ENCODE assay signal across 9 cellular contexts in genomic region chr19:50333235-50333736, GRCh38. TPM values are rescaled to one million over a fixed set of nuclear protein-coding genes. Genes with fewer than 3 reads are reported as not detected.
DNase-seq lines count a peak whose midpoint lies in the region; ATAC-seq and TF ChIP-seq lines count a peak whose summit lies in the region.
"Had no signal": no experiment of that assay in that cellular context is flagged by ENCODE, and none has a peak within 500 bp of the region (broad histone marks: within the 10 kb centered on the region; RNA-seq: fewer than 3 reads in every experiment).

No MANE protein-coding gene starts in this region.

- peaks cover 76% of the 10 kb centered on the region for H3K4me1 ChIP-seq in mononuclear cell (ENCODE audit: insufficient read depth, low read length)

- peaks cover 14% of the 10 kb centered on the region for H3K27me3 ChIP-seq in mononuclear cell (ENCODE audit: insufficient read depth, low read length)

- H3K4me3 ChIP-seq in epithelial cell of esophagus (ENCODE audit: low read length) (peak overlapping the region; percentile 41), mononuclear cell (ENCODE audit: low read length) (peak overlapping the region; percentile 46)
- H3K4me3 ChIP-seq: BLaER1 treated with 17β-estradiol and CSF1 and Interleukin-3, amounts not matched to agents 10 nM and 100 nM had no signal

- peak; percentile 74 for DNase-seq in NCI-H1436 (lab: John Stamatoyannopoulos, UW)
- no peak for DNase-seq in NCI-H1436 treated with DMSO at 0.1 percent for 48 hours (lab: John Stamatoyannopoulos, UW)
- DNase-seq in NCI-H748 treated with DMSO at 0.1 percent for 48 hours (lab: John Stamatoyannopoulos, UW): peak; percentile 96
- DNase-seq in activated CD8-positive, alpha-beta memory T cell treated with anti-CD3 and anti-CD28 coated beads, Interleukin-2, amount 50 U/mL, for 24 hours (ENCODE audit: extremely low read depth): peak; percentile 79
- peak; percentile 81 for DNase-seq in epithelial cell of esophagus (ENCODE audit: low read depth)
- peak; percentile 88 to 95 for DNase-seq in stimulated activated CD8-positive, alpha-beta memory T cell treated with anti-CD3 and anti-CD28 coated beads, Interleukin-15, amount 100 ng/mL, for 48 hours (ENCODE audit: low read depth in 2 of 2)

- peak; percentile 46 for ATAC-seq in HG03064 (IDR thresholded peaks at IDR 0.05; ENCODE audit: low read depth, unreplicated experiment)

- peak; percentile 9 for TF ChIP-seq CTCF in epithelial cell of esophagus (IDR thresholded peaks at IDR 0.05; ENCODE audit: insufficient read depth, low read depth, low read length, missing control alignments)

- no peaks in the 10 kb centered on the region for H3K9me3 ChIP-seq in mononuclear cell (ENCODE audit: low read depth, low read length)

RNA-seq across cellular contexts. Expression of gene KCNC3, which starts 4.1 kb away (rescaled TPM):
- total RNA-seq in mononuclear cell: 2.1 TPM

RNA-seq across cellular contexts. Expression of gene NAPSA, which starts 32.2 kb away (rescaled TPM):
- total RNA-seq in mononuclear cell: not detected

RNA-seq across cellular contexts. Expression of gene NR1H2, which starts 43.0 kb away (rescaled TPM):
- total RNA-seq in mononuclear cell: 125 TPM

RNA-seq across cellular contexts. Expression of gene POLD1, which starts 50.9 kb away (rescaled TPM):
- total RNA-seq in mononuclear cell: 7.7 TPM
